17 cellular contexts compared by ENCODE assay signal in genomic region chr4:3344104-3344503, GRCh38. TPM values are rescaled to one million over a fixed set of nuclear protein-coding genes. Genes with fewer than 3 reads are reported as not detected.
DNase-seq lines count a peak whose midpoint lies in the region; ATAC-seq, FAIRE-seq and TF ChIP-seq lines count a peak whose summit lies in the region.
"Had no signal": no experiment of that assay in that cellular context is flagged by ENCODE, and none has a peak within 500 bp of the region (broad histone marks: within the 10 kb centered on the region; RNA-seq: fewer than 3 reads in every experiment).

No MANE protein-coding gene starts in this region.

- TF ChIP-seq CTCF in IMR-90 (conservative IDR thresholded peaks at IDR 0.05; ENCODE audit: low read depth, low read length) (no peak), osteocyte (IDR thresholded peaks at IDR 0.05) (no peak)

- no peak overlapping the region for H2BK15ac ChIP-seq in IMR-90 (ENCODE audit: low read depth, low read length)

- no peak overlapping the region for H2AK9ac ChIP-seq in IMR-90 (replicated peaks; ENCODE audit: low read depth, low read length, poor library complexity)

- no peak overlapping the region for H4K8ac ChIP-seq in IMR-90 (ENCODE audit: low read depth in 2 of 2, low read length in 2 of 2)

- POLR2A ChIA-PET in IMR-90 (lab: Charles Lee; ENCODE audit: unreplicated experiment) = no interaction called here

- H3K23ac ChIP-seq in IMR-90 (ENCODE audit: low read depth, low read length) = no peak overlapping the region

- WGBS in IMR-90 (ENCODE audit: extremely low coverage in 2 of 2, insufficient read length in 1 of 2), 2 experiments = 90% methylated on average over 7 of the region's 9 CpGs; no CpG with 5 or more reads in 1 of the 2 experiments

- peaks cover 8% of the 10 kb centered on the region; the same call in 1 of the 2 replicates for H3K36me3 ChIP-seq in IMR-90 (ENCODE audit: control insufficient read depth, insufficient read depth, low read length)

- H2AFZ ChIP-seq in IMR-90 (replicated peaks; ENCODE audit: low read length, poor library complexity) = no peak overlapping the region

- peaks cover 6% of the 10 kb centered on the region for H3K36me3 Mint-ChIP-seq in osteocyte (ENCODE audit: unreplicated experiment)

- no peak overlapping the region for H2BK120ac ChIP-seq in IMR-90 (ENCODE audit: low read depth, low read length)

- peaks cover 15% of the 10 kb centered on the region for H3K4me1 ChIP-seq in IMR-90 (ENCODE audit: control insufficient read depth, insufficient read depth, low read length)

- H3K14ac ChIP-seq in IMR-90 (replicated peaks; ENCODE audit: low read depth, low read length) = no peak overlapping the region

- H2AK5ac ChIP-seq in IMR-90 (ENCODE audit: low read depth, low read length) = peak overlapping the region; percentile 79; the same call in 1 of the 2 replicates

- in situ Hi-C loops in IMR-90 (cut with MboI; ENCODE audit: low sequenced_read_pairs) = no loop called here

- no peak overlapping the region for H4K5ac ChIP-seq in IMR-90 (ENCODE audit: low read depth, low read length)

- H3K56ac ChIP-seq in IMR-90 (ENCODE audit: extremely low read depth, insufficient read depth, low read length) = no peak overlapping the region

- TF ChIP-seq RAD21 in IMR-90 (IDR thresholded peaks at IDR 0.05; ENCODE audit: low read length) = no peak

- no peak for FAIRE-seq in frontal cortex (lab: Jason Lieb, UNC)
- FAIRE-seq: G401.6, GM12891, GM19239 had no signal

- H3K9me3 Mint-ChIP-seq in osteocyte (ENCODE audit: unreplicated experiment) = no peaks in the 10 kb centered on the region
- H3K9me3 Mint-ChIP-seq: CD4-positive, alpha-beta T cell; HFFc6 had no signal

- no peak for TF ChIP-seq POLR2A in IMR-90 (IDR thresholded peaks at IDR 0.05; ENCODE audit: low read depth, low read length)

- no peak overlapping the region for H3K9ac ChIP-seq in IMR-90 (ENCODE audit: low read depth, low read length)

- no peak overlapping the region for H3K27ac Mint-ChIP-seq in osteocyte (ENCODE audit: unreplicated experiment)
- H3K27ac Mint-ChIP-seq: CD4-positive, alpha-beta T cell; HFFc6 had no signal

- H3K4me3 Mint-ChIP-seq in osteocyte (ENCODE audit: unreplicated experiment) = no peak overlapping the region
- H3K4me3 Mint-ChIP-seq: CD4-positive, alpha-beta T cell; HFFc6 had no signal

- H3K4me1 Mint-ChIP-seq in osteocyte (ENCODE audit: unreplicated experiment) = peaks cover 34% of the 10 kb centered on the region

- peaks cover 3% of the 10 kb centered on the region; the same call in 1 of the 2 replicates for H4K20me1 ChIP-seq in IMR-90 (ENCODE audit: insufficient read depth, low read length)

- H3K79me1 ChIP-seq in IMR-90 (ENCODE audit: low read depth in 1 of 2, low read length in 2 of 2) = peaks cover 19 to 66% of the 10 kb centered on the region in 2 experiments

- no peak overlapping the region for H2BK5ac ChIP-seq in IMR-90 (ENCODE audit: low read depth, low read length, poor library complexity, severe bottlenecking)

- no peaks in the 10 kb centered on the region for H3K27me3 ChIP-seq in IMR-90 (ENCODE audit: control insufficient read depth, insufficient read depth, low read length)

- no peak overlapping the region for H3K4me3 ChIP-seq in IMR-90 (ENCODE audit: insufficient read depth, low read depth, low read length)

- no peaks in the 10 kb centered on the region for H3K9me3 ChIP-seq in IMR-90 (ENCODE audit: control insufficient read depth, insufficient read depth, low read length)

- H3K4me2 ChIP-seq in IMR-90 (ENCODE audit: low read depth, low read length) = no peak overlapping the region

- no peak overlapping the region for H3K18ac ChIP-seq in IMR-90 (ENCODE audit: low read depth, low read length)

- DNase-seq in activated CD8-positive, alpha-beta memory T cell treated with anti-CD3 and anti-CD28 coated beads for 24 hours = peak; percentile 41
- DNase-seq in activated CD8-positive, alpha-beta memory T cell treated with anti-CD3 and anti-CD28 coated beads, Interleukin-2, amount 50 U/mL, for 4 hours = no peak
- DNase-seq in IMR-90 = no peak
- DNase-seq in osteocyte (ENCODE audit: extremely low spot score, unreplicated experiment) = peak; percentile 64
- no peak for DNase-seq in NCI-H187 treated with DMSO at 0.1 percent for 48 hours (lab: John Stamatoyannopoulos, UW)
- no peak for DNase-seq in COLO668 (lab: John Stamatoyannopoulos, UW; ENCODE audit: unreplicated experiment)
- no peak for DNase-seq in frontal cortex (ENCODE audit: low spot score in 2 of 2)
- DNase-seq: 8988T; CD4-positive, alpha-beta T cell; DMS79; GOT3; HCEC 1CT; HFFc6 had no signal

- CTCF ChIA-PET in IMR-90 (lab: Yijun Ruan, JAX) = no interaction called here

- H4K91ac ChIP-seq in IMR-90 (ENCODE audit: insufficient read depth, low read depth, low read length) = peak overlapping the region; percentile 27; the same call in 1 of the 2 replicates

- H2BK20ac ChIP-seq in IMR-90 (ENCODE audit: low read depth, low read length) = no peak overlapping the region; the same call in 1 of the 2 replicates

- H3K4ac ChIP-seq in IMR-90 (ENCODE audit: low read depth, low read length) = peak overlapping the region; percentile 36; the same call in 1 of the 2 replicates

- no TSS peak for BruUV-seq in IMR-90 (replicated peaks; lab: Mats Ljungman, UMichigan)

- no peaks in the 10 kb centered on the region for H3K27me3 Mint-ChIP-seq in osteocyte (ENCODE audit: unreplicated experiment)
- H3K27me3 Mint-ChIP-seq: CD4-positive, alpha-beta T cell had no signal

- intact Hi-C loops in IMR-90 (cut with micrococcal nuclease) = no loop called here

- ATAC-seq in IMR-90 (ENCODE audit: low read depth) = no peak

- dilution Hi-C loops in IMR-90 (cut with HindIII; ENCODE audit: low sequenced_read_pairs, unreplicated experiment) = no loop called here

- H3K27ac ChIP-seq in IMR-90 (ENCODE audit: insufficient read depth, low read length) (no peak overlapping the region), cingulate gyrus (ENCODE audit: low read depth, low read length) (peak overlapping the region; percentile 32)

- peaks cover 6% of the 10 kb centered on the region; the same call in 1 of the 2 replicates for H3K9me1 ChIP-seq in IMR-90 (ENCODE audit: insufficient read depth, low read length)

TF ChIP-seq in IMR-90, 13 proteins besides CTCF, POLR2A, EP300 and RAD21:
- TF ChIP-seq RCOR1 (IDR thresholded peaks at IDR 0.05; ENCODE audit: insufficient replicate concordance, low read length) (no peak), MAFK (IDR thresholded peaks at IDR 0.05; ENCODE audit: low read depth, low read length) (no peak), NFE2L2 (IDR thresholded peaks at IDR 0.05; ENCODE audit: low read depth, low read length) (no peak), ELK1 (IDR thresholded peaks at IDR 0.05; ENCODE audit: borderline replicate concordance, low read depth, low read length) (no peak), SMC3 (IDR thresholded peaks at IDR 0.05; ENCODE audit: low read depth, low read length) (no peak), CHD1 (IDR thresholded peaks at IDR 0.05; ENCODE audit: low read depth, low read length) (no peak), RFX5 (IDR thresholded peaks at IDR 0.05; ENCODE audit: low read depth, low read length) (no peak), MAZ (IDR thresholded peaks at IDR 0.05; ENCODE audit: borderline replicate concordance, low read depth, low read length) (no peak), CEBPB (IDR thresholded peaks at IDR 0.05; ENCODE audit: low read depth, low read length) (no peak), USF2 (IDR thresholded peaks at IDR 0.05; ENCODE audit: low read depth, low read length) (no peak), FOS (IDR thresholded peaks at IDR 0.05; ENCODE audit: low read depth, low read length) (no peak), BHLHE40 (IDR thresholded peaks at IDR 0.05; ENCODE audit: low read depth, low read length) (no peak), MXI1 (IDR thresholded peaks at IDR 0.05; ENCODE audit: borderline replicate concordance, low read depth, low read length) (no peak)

RNA-seq across cellular contexts. Expression of gene RGS12, which starts 51.3 kb away (rescaled TPM):
- total RNA-seq in IMR-90 (2012; rRNA removed) = 11.8 and 13.1 TPM in 2 replicates
- polyA plus RNA-seq in IMR-90 (2012; rRNA removed) = 12.0 and 15.7 TPM in 2 replicates
- 9.1 and 13.7 TPM in 2 replicates for polyA plus RNA-seq in IMR-90 (2012; cell fraction: cytosol; rRNA removed)
- polyA plus RNA-seq in IMR-90 (2012; cell fraction: nucleus; rRNA removed; ENCODE audit: low replicate concordance) = 27.6 and 42.6 TPM in 2 replicates
- 32.5 and 35.6 TPM in 2 replicates for total RNA-seq in osteocyte
- total RNA-seq in frontal cortex = 72.2 TPM

Comparison
In these comparisons a context has a peak if more than half of its experiments do, and no peak if none do; other contexts are left out.
1. DNase-seq: peak in activated CD8-positive, alpha-beta memory T cell treated with anti-CD3 and anti-CD28 coated beads for 24 hours (single experiment) and osteocyte (single experiment); none in activated CD8-positive, alpha-beta memory T cell treated with anti-CD3 and anti-CD28 coated beads, Interleukin-2, amount 50 U/mL, for 4 hours (single experiment), IMR-90 (single experiment), NCI-H187 treated with DMSO at 0.1 percent for 48 hours (single experiment), COLO668 (single experiment) and frontal cortex (0 of 2).